Comparison of ENCODE assay signal across 19 cellular contexts in the genomic region with DNA sequence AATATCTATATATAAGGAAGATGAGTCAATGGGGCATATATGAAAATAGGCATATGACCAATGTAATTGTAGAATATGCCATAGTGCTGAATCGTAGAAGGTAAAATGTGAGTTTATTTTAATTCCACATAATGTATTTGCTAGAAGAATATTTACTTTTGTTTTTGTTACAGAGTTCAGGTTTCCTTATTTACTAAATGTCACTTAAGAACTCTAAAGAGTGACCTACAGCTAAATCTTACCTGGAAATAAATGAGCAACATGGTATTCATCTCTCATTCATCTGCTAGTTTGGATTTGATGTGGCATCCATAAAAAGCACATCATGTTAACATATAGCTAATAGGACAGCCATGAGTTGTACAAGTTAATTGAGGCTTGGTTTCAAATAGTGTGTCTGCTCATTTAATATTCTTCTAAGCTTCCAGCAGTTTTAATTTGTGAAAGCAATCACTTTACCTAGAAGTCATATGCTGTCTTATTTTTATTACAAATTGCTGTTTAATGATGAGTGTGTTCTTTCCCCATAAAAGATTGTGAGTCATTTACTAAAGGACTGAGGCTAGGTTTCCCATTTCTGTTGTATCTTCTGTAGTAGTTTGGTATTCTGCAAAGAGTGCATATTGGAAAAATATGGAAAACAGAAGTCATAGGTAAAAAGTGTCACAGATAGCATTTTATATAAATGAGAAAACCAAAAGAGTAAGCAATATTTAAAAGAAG.
"Had no signal": no experiment of that assay in that cellular context is flagged by ENCODE, and none has a peak within 500 bp of the region (broad histone marks: within the 10 kb centered on the region; RNA-seq: fewer than 3 reads in every experiment).

No MANE protein-coding gene starts in this region.

- DNase-seq: activated CD4-positive, alpha-beta memory T cell treated with anti-CD3 and anti-CD28 coated beads for 36 hours; activated CD4-positive, alpha-beta T cell treated with anti-CD3 and anti-CD28 coated beads for 4 hours; activated CD4-positive, CD25-positive, alpha-beta regulatory T cell; activated gamma-delta T cell; activated naive CD4-positive, alpha-beta T cell treated with anti-CD3 and anti-CD28 coated beads, Interleukin-2, amount 50 U/mL, for 16 hours; activated naive CD8-positive, alpha-beta T cell treated with anti-CD3 and anti-CD28 coated beads, Interleukin-2, amount 50 U/mL, for 24 hours; activated T-cell treated with anti-CD3 and anti-CD28 coated beads, Interleukin-2, amount 50 U/mL, for 72 hours; central memory CD4-positive, alpha-beta T cell; effector memory CD4-positive, alpha-beta T cell; hippocampal formation; left ventricle myocardium inferior; naive thymus-derived CD8-positive, alpha-beta T cell; stimulated activated CD4-positive, alpha-beta T cell treated with anti-CD3 and anti-CD28 coated beads, Interleukin-2, amount 100 ng/mL, for 48 hours; stimulated activated naive CD4-positive, alpha-beta T cell had no signal

- H3K27me3 ChIP-seq: neural progenitor cell had no signal

- H3K4me3 ChIP-seq: left ventricle myocardium inferior, neural progenitor cell, thoracic aorta had no signal

- H3K9me3 ChIP-seq: left ventricle myocardium inferior, thoracic aorta had no signal

- H3K27ac ChIP-seq: left ventricle myocardium inferior, neural progenitor cell, thoracic aorta had no signal

- H3K4me2 ChIP-seq: neural progenitor cell had no signal

- H3K36me3 ChIP-seq: left ventricle myocardium inferior, neural progenitor cell, thoracic aorta had no signal

- ATAC-seq: activated naive CD8-positive, alpha-beta T cell treated with anti-CD3 and anti-CD28 coated beads, Interleukin-2, amount 50 U/mL, for 24 hours; activated T-cell treated with anti-CD3 and anti-CD28 coated beads, Interleukin-2, amount 50 U/mL, for 72 hours; esophagus mucosa; naive thymus-derived CD8-positive, alpha-beta T cell; sciatic nerve had no signal

- H2AFZ ChIP-seq: neural progenitor cell had no signal

- FAIRE-seq: frontal cortex had no signal

- H3K9ac ChIP-seq: neural progenitor cell had no signal

- H3K4me1 ChIP-seq: left ventricle myocardium inferior, neural progenitor cell had no signal
